Comparison of ENCODE assay signal across 34 cellular contexts in the genomic region with DNA sequence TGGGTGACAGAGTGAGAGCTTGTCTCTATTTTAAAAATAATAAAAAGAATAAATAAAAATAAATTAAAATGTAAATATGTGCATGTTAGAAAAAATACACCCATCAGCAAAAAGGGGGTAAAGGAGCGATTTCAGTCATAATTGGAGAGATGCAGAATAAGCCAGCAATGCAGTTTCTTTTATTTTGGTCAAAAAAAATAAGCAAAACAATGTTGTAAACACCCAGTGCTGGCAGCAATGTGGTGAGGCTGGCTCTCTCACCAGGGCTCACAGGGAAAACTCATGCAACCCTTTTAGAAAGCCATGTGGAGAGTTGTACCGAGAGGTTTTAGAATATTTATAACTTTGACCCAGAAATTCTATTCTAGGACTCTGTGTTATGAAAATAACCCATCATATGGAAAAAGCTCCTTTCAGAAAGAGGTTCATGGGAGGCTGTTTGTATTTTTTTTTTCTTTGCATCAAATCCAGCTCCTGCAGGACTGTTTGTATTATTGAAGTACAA. TPM values are rescaled to one million over a fixed set of nuclear protein-coding genes. Genes with fewer than 3 reads are reported as not detected.
"Had no signal": no experiment of that assay in that cellular context is flagged by ENCODE, and none has a peak within 500 bp of the region (broad histone marks: within the 10 kb centered on the region; RNA-seq: fewer than 3 reads in every experiment).

No MANE protein-coding gene starts in this region.

- DNase-seq: kidney; left colon; left lung; lower lobe of right lung; mammary epithelial cell; mesenchymal stem cell; naive thymus-derived CD8-positive, alpha-beta T cell; nucleus accumbens; retina; right cardiac atrium; sigmoid colon; small intestine; spleen; stimulated activated CD4-positive, alpha-beta T cell treated with anti-CD3 and anti-CD28 coated beads, Interleukin-2, amount 100 ng/mL, for 48 hours; stimulated activated CD4-positive, alpha-beta T cell treated with anti-CD3 and anti-CD28 coated beads, Interleukin-4, amount 100 ng/mL, for 4 hours; stimulated activated CD8-positive, alpha-beta memory T cell treated with anti-CD3 and anti-CD28 coated beads, Interleukin-4, amount 100 ng/mL, for 48 hours; stimulated activated naive CD4-positive, alpha-beta T cell treated with Interleukin-2 at 50 U/mL for 16 hours; stimulated activated naive CD8-positive, alpha-beta T cell treated with anti-CD3 and anti-CD28 coated beads, Interleukin-15, amount 100 ng/mL, for 72 hours; substantia nigra; testis; transverse colon; upper lobe of left lung had no signal

- H3K27ac ChIP-seq: left lung, lower lobe of right lung, pancreas, prostate gland, sigmoid colon, spleen, testis, thyroid gland, transverse colon, upper lobe of left lung, vagina had no signal

- H3K9me3 Mint-ChIP-seq: naive thymus-derived CD8-positive, alpha-beta T cell; nephron; stimulated activated memory B cell treated with anti-CD40 and anti-IgM and Interleukin-4, amounts not matched to agents 10 μg/mL and 1 μg/mL and 100 μg/mL, for 72 hours; stimulated activated naive CD8-positive, alpha-beta T cell treated with anti-CD3 and anti-CD28 coated beads, Interleukin-15, amount 100 ng/mL, for 72 hours had no signal

- H3K27me3 Mint-ChIP-seq: stimulated activated memory B cell treated with anti-CD40 and anti-IgM and Interleukin-4, amounts not matched to agents 10 μg/mL and 1 μg/mL and 100 μg/mL, for 72 hours had no signal

- H3K4me3 Mint-ChIP-seq: naive thymus-derived CD8-positive, alpha-beta T cell; nephron; neural crest cell; stimulated activated memory B cell treated with anti-CD40 and anti-IgM and Interleukin-4, amounts not matched to agents 10 μg/mL and 1 μg/mL and 100 μg/mL, for 72 hours; stimulated activated naive CD8-positive, alpha-beta T cell treated with anti-CD3 and anti-CD28 coated beads, Interleukin-15, amount 100 ng/mL, for 72 hours had no signal

- FAIRE-seq: islet of Langerhans, kidney, small intestine had no signal

- H3K9me3 ChIP-seq: left lung, lower lobe of right lung, pancreas, prostate gland, sigmoid colon, spleen, testis, thyroid gland, transverse colon, upper lobe of left lung, vagina had no signal

- H3K4me1 Mint-ChIP-seq: nephron; stimulated activated naive CD8-positive, alpha-beta T cell treated with anti-CD3 and anti-CD28 coated beads, Interleukin-15, amount 100 ng/mL, for 72 hours had no signal

- H3K27me3 ChIP-seq: pancreas, sigmoid colon, testis, thyroid gland, transverse colon, upper lobe of left lung, vagina had no signal

- H3K4me3 ChIP-seq: left lung, lower lobe of right lung, pancreas, prostate gland, sigmoid colon, spleen, testis, thyroid gland, transverse colon, upper lobe of left lung, vagina had no signal

- H3K36me3 Mint-ChIP-seq: naive thymus-derived CD8-positive, alpha-beta T cell; stimulated activated memory B cell treated with anti-CD40 and anti-IgM and Interleukin-4, amounts not matched to agents 10 μg/mL and 1 μg/mL and 100 μg/mL, for 72 hours had no signal

- H3K4me1 ChIP-seq: left lung, lower lobe of right lung had no signal

- H3K27ac Mint-ChIP-seq: nephron; stimulated activated memory B cell treated with anti-CD40 and anti-IgM and Interleukin-4, amounts not matched to agents 10 μg/mL and 1 μg/mL and 100 μg/mL, for 72 hours; stimulated activated naive CD8-positive, alpha-beta T cell treated with anti-CD3 and anti-CD28 coated beads, Interleukin-15, amount 100 ng/mL, for 72 hours had no signal

- ATAC-seq: left colon; left lung; lower lobe of right lung; naive thymus-derived CD8-positive, alpha-beta T cell; pancreas; right cardiac atrium; stimulated activated memory B cell treated with anti-CD40 and anti-IgM and Interleukin-4, amounts not matched to agents 10 μg/mL and 1 μg/mL and 100 μg/mL, for 72 hours; stimulated activated naive CD8-positive, alpha-beta T cell treated with anti-CD3 and anti-CD28 coated beads, Interleukin-15, amount 100 ng/mL, for 72 hours had no signal

- H3K36me3 ChIP-seq: left lung, lower lobe of right lung, pancreas, prostate gland, sigmoid colon, spleen, thyroid gland, transverse colon, upper lobe of left lung, vagina had no signal

RNA-seq across cellular contexts. Expression of gene STH, which starts 8.5 kb away (rescaled TPM):
- total RNA-seq: kidney; left colon; left lung; liver; lower lobe of right lung; mammary epithelial cell; mucosa of gallbladder; naive thymus-derived CD8-positive, alpha-beta T cell; neural crest cell; osteoblast; pancreas; prostate gland; right cardiac atrium; sigmoid colon; spleen; thyroid gland; transverse colon; upper lobe of left lung; urinary bladder; vagina had no signal
- polyA plus RNA-seq: liver; mammary epithelial cell; naive thymus-derived CD8-positive, alpha-beta T cell; pancreas; right cardiac atrium; sigmoid colon; small intestine; spleen; urinary bladder had no signal
